Comparison of ENCODE assay signal across 2 cellular contexts in the genomic region with DNA sequence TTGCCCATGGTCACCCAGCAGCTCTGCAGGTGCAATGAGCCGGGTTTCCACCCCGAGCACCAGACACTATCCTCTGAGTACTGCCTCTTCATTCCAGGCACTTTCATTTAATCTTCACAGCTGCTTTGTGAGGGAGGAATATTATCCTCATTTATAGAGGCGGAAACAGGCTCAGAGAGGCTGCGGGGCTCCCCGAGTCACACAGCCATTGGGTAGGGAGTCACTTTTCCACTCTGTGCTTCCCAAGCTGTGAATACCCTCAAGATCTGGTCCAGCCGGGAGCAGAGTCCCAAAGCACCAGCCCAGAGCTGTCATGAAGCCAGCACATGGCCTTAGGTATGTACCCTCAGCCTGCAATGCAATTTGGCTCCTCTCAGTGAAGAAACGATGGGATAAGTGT.
TF ChIP-seq lines count a peak whose summit lies in the region.

No MANE protein-coding gene starts in this region.

TF ChIP-seq in IMR-90, 13 proteins besides CTCF, POLR2A, EP300 and RAD21:
- no peak for TF ChIP-seq FOS (IDR thresholded peaks at IDR 0.05; ENCODE audit: low read depth, low read length)
- no peak for TF ChIP-seq CHD1 (IDR thresholded peaks at IDR 0.05; ENCODE audit: low read depth, low read length)
- TF ChIP-seq, protein P1, sequence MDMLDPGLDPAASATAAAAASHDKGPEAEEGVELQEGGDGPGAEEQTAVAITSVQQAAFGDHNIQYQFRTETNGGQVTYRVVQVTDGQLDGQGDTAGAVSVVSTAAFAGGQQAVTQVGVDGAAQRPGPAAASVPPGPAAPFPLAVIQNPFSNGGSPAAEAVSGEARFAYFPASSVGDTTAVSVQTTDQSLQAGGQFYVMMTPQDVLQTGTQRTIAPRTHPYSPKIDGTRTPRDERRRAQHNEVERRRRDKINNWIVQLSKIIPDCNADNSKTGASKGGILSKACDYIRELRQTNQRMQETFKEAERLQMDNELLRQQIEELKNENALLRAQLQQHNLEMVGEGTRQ (IDR thresholded peaks at IDR 0.05; ENCODE audit: low read depth, low read length): no peak
- TF ChIP-seq MAFK (IDR thresholded peaks at IDR 0.05; ENCODE audit: low read depth, low read length): no peak
- no peak for TF ChIP-seq SMC3 (IDR thresholded peaks at IDR 0.05; ENCODE audit: low read depth, low read length)
- no peak for TF ChIP-seq NFE2L2 (IDR thresholded peaks at IDR 0.05; ENCODE audit: low read depth, low read length)
- TF ChIP-seq MAZ (IDR thresholded peaks at IDR 0.05; ENCODE audit: borderline replicate concordance, low read depth, low read length): no peak
- no peak for TF ChIP-seq MXI1 (IDR thresholded peaks at IDR 0.05; ENCODE audit: borderline replicate concordance, low read depth, low read length)
- no peak for TF ChIP-seq BHLHE40 (IDR thresholded peaks at IDR 0.05; ENCODE audit: low read depth, low read length)
- TF ChIP-seq RFX5 (IDR thresholded peaks at IDR 0.05; ENCODE audit: low read depth, low read length): no peak
- no peak for TF ChIP-seq CEBPB (IDR thresholded peaks at IDR 0.05; ENCODE audit: low read depth, low read length)
- TF ChIP-seq, protein P2, sequence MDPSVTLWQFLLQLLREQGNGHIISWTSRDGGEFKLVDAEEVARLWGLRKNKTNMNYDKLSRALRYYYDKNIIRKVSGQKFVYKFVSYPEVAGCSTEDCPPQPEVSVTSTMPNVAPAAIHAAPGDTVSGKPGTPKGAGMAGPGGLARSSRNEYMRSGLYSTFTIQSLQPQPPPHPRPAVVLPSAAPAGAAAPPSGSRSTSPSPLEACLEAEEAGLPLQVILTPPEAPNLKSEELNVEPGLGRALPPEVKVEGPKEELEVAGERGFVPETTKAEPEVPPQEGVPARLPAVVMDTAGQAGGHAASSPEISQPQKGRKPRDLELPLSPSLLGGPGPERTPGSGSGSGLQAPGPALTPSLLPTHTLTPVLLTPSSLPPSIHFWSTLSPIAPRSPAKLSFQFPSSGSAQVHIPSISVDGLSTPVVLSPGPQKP (IDR thresholded peaks at IDR 0.05; ENCODE audit: borderline replicate concordance, low read depth, low read length): no peak
- TF ChIP-seq RCOR1 (IDR thresholded peaks at IDR 0.05; ENCODE audit: insufficient replicate concordance, low read length): no peak
TF ChIP-seq in IMR-90: peak in this region for 0.

TF ChIP-seq in endothelial cell of umbilical vein, 7 proteins besides CTCF, POLR2A, EP300 and RAD21:
- TF ChIP-seq, protein P3, sequence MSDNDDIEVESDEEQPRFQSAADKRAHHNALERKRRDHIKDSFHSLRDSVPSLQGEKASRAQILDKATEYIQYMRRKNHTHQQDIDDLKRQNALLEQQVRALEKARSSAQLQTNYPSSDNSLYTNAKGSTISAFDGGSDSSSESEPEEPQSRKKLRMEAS (IDR thresholded peaks at IDR 0.05; ENCODE audit: insufficient read depth, insufficient read length): no peak
- no peak for TF ChIP-seq EZH2 (IDR thresholded peaks at IDR 0.05; ENCODE audit: borderline replicate concordance, low read depth, low read length, severe bottlenecking)
TF ChIP-seq in endothelial cell of umbilical vein: peak in this region for 0.
